Comparison of ENCODE assay signal across 18 cellular contexts in genomic region chr3:80050826-80051601, GRCh38.
DNase-seq lines count a peak whose midpoint lies in the region; ATAC-seq, FAIRE-seq and TF ChIP-seq lines count a peak whose summit lies in the region.
"Had no signal": no experiment of that assay in that cellular context is flagged by ENCODE, and none has a peak within 500 bp of the region (broad histone marks: within the 10 kb centered on the region; RNA-seq: fewer than 3 reads in every experiment).

No MANE protein-coding gene starts in this region.

- DNase-seq in activated gamma-delta T cell (lab: John Stamatoyannopoulos, UW) (peak; percentile 9), activated gamma-delta T cell treated with Interleukin-2 at 50 U/mL for 16 hours (no peak), NCI-H146 (lab: John Stamatoyannopoulos, UW) (peak; percentile 29), kidney (peak; percentile 73), NCI-H526 (lab: John Stamatoyannopoulos, UW) (no peak), NCI-H345 treated with DMSO at 0.1 percent for 48 hours (lab: John Stamatoyannopoulos, UW; ENCODE audit: unreplicated experiment) (no peak), tibial artery (no peak)
- no peak for DNase-seq in stimulated activated naive CD8-positive, alpha-beta T cell treated with anti-CD3 and anti-CD28 coated beads, Interleukin-15, Interleukin-2, amounts not matched to agents 100 U/mL and 50 U/mL, for 24 hours
- DNase-seq: CD8-positive, alpha-beta memory T cell; GF-D8; NCI-H1105; NCI-H187; NCI-H345; NCI-H82; PC-9 had no signal

- H3K27ac ChIP-seq in kidney (ENCODE audit: low read depth in 2 of 2, low read length in 2 of 2) = no peak overlapping the region
- H3K27ac ChIP-seq in tibial artery = no peak overlapping the region
- H3K27ac ChIP-seq: BLaER1, PC-9 had no signal

- no peaks in the 10 kb centered on the region for H3K36me3 ChIP-seq in kidney (ENCODE audit: control insufficient read depth in 1 of 2, insufficient read depth in 2 of 2, low read length in 2 of 2)
- H3K36me3 ChIP-seq in tibial artery = no peaks in the 10 kb centered on the region
- H3K36me3 ChIP-seq: BLaER1 had no signal

- no peaks in the 10 kb centered on the region for H3K27me3 ChIP-seq in tibial artery
- H3K27me3 ChIP-seq: BLaER1 had no signal

- ATAC-seq in stimulated activated naive CD8-positive, alpha-beta T cell treated with anti-CD3 and anti-CD28 coated beads, Interleukin-15, Interleukin-2, amounts not matched to agents 100 U/mL and 50 U/mL, for 24 hours = peak; percentile 32

- no peak overlapping the region for H3K9ac ChIP-seq in kidney (ENCODE audit: low read length in 2 of 2)
- H3K9ac ChIP-seq: BLaER1 had no signal

- H3K4me1 ChIP-seq in kidney (ENCODE audit: control insufficient read depth in 1 of 2, insufficient read depth in 1 of 2, low read depth in 1 of 2, low read length in 2 of 2) (no peaks in the 10 kb centered on the region), tibial artery (no peaks in the 10 kb centered on the region)
- H3K4me1 ChIP-seq: BLaER1 had no signal

- H3K9me3 ChIP-seq in kidney (ENCODE audit: control insufficient read depth in 1 of 2, low read length in 2 of 2) = no peaks in the 10 kb centered on the region
- H3K9me3 ChIP-seq in tibial artery = no peaks in the 10 kb centered on the region
- H3K9me3 ChIP-seq: BLaER1 had no signal

- intact Hi-C loops in kidney (cut with DNase I) = no loop called here
- intact Hi-C loops in tibial artery (cut with DNase I; ENCODE audit: low total_unique reads) = no loop called here

- H3K4me3 ChIP-seq in kidney (ENCODE audit: low read length in 2 of 2) (no peak overlapping the region), tibial artery (no peak overlapping the region)
- H3K4me3 ChIP-seq: BLaER1, PC-9 had no signal

- TF ChIP-seq CTCF in kidney (IDR thresholded peaks at IDR 0.05; ENCODE audit: borderline replicate concordance, extremely low read depth, insufficient read depth) (no peak), tibial artery (IDR thresholded peaks at IDR 0.05) (no peak)

- FAIRE-seq in kidney (lab: Jason Lieb, UNC) = no peak
- FAIRE-seq: GM12892, H54 had no signal

Comparison
In these comparisons a context has a peak if more than half of its experiments do, and no peak if none do; other contexts are left out.
1. DNase-seq: peak in activated gamma-delta T cell (single experiment), NCI-H146 (single experiment) and kidney (single experiment); none in activated gamma-delta T cell treated with Interleukin-2 at 50 U/mL for 16 hours (single experiment), stimulated activated naive CD8-positive, alpha-beta T cell treated with anti-CD3 and anti-CD28 coated beads, Interleukin-15, Interleukin-2, amounts not matched to agents 100 U/mL and 50 U/mL, for 24 hours (single experiment), NCI-H526 (0 of 2), NCI-H345 treated with DMSO at 0.1 percent for 48 hours (single experiment) and tibial artery (0 of 2).